Comparison of ENCODE assay signal across 8 cellular contexts in the genomic region with DNA sequence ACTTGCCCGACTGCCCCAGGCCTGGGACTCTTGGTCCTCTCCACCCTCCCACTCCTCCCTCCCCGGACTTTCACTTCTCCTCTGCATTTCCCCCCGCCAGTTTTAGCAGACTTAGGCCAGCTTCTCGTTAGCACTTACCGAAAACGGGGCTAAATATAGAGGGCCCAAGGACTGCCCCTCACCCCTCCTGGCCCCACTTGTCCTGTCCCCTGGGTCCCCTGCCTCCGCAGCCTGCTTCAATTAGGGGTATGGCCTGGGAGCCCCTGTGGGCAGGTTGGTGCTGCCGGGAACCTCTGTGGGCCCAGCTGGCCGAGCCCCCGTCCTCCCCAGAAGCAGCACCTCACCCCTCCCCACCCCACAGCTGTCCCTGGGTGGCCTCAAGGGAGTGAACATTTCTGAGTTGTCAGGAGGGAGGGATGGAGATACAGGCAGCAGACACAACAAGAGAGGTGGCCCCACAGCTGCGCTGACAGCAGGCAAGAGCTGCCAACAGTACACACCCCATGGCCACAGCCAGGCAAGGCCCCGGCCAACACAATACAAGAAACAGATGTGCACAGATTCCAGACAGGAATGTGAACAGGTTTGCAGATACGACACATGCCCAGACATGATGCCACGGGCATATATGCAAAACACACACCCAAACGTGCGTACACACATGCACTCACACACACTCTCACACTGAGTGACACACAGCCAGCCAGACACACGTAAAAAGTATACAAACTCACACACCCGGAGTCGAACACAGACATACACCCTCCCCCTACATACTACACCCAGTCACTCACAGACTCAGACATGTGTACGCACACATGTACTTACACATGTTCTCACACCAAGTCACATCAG. TPM values are rescaled to one million over a fixed set of nuclear protein-coding genes. Genes with fewer than 3 reads are reported as not detected.
DNase-seq lines count a peak whose midpoint lies in the region; ATAC-seq, FAIRE-seq and TF ChIP-seq lines count a peak whose summit lies in the region.

No MANE protein-coding gene starts in this region.

- peaks cover 75% of the 10 kb centered on the region for H3K4me1 Mint-ChIP-seq in activated naive CD8-positive, alpha-beta T cell (ENCODE audit: low read depth)

- H3K4me1 ChIP-seq in ovary (ENCODE audit: insufficient read depth) = peaks cover 4% of the 10 kb centered on the region

- TF ChIP-seq CTCF in ovary (IDR thresholded peaks at IDR 0.05) = no peak

- H3K4me3 Mint-ChIP-seq in activated naive CD8-positive, alpha-beta T cell = peak overlapping the region; percentile 90

- TF ChIP-seq EP300 in ovary (IDR thresholded peaks at IDR 0.05) = no peak

- H3K36me3 ChIP-seq in ovary = no peaks in the 10 kb centered on the region

- WGBS in ovary, 3 donors = 19 to 23% (median 20%) methylated on average over 20 of the region's 20 CpGs

- H3K27me3 ChIP-seq in ovary = no peaks in the 10 kb centered on the region

- peak; percentile 41 for ATAC-seq in HG03280 (IDR thresholded peaks at IDR 0.05; ENCODE audit: unreplicated experiment)

- TF ChIP-seq POLR2A in ovary (IDR thresholded peaks at IDR 0.05) = no peak

- DNase-seq in C1 segment of cervical spinal cord (lab: John Stamatoyannopoulos, UW) (peak in 10 of 14 donors; percentile 4 to 64 (median 26)), GM19238 (ENCODE audit: insufficient read length, low spot score) (peak; percentile 69), midbrain (lab: John Stamatoyannopoulos, UW) (peak; percentile 8), NCI-H748 treated with DMSO at 0.1 percent for 48 hours (lab: John Stamatoyannopoulos, UW) (no peak), ovary (no peak), frontal cortex (ENCODE audit: low spot score in 2 of 2) (no peak)

- H3K27ac ChIP-seq in ovary = no peak overlapping the region

- peaks cover 7% of the 10 kb centered on the region for H3K36me3 Mint-ChIP-seq in activated naive CD8-positive, alpha-beta T cell

- intact Hi-C loops in ovary (cut with DNase I) = loop anchor here in 1 of 4 donors (5.0 to 10.0 kb wide), 2 partner anchors 55 to 168 kb away; no protein-coding TSS in a partner anchor

- no peaks in the 10 kb centered on the region for H3K9me3 Mint-ChIP-seq in activated naive CD8-positive, alpha-beta T cell (ENCODE audit: low read depth)

- H3K9me3 ChIP-seq in ovary = no peaks in the 10 kb centered on the region

- H3K4me3 ChIP-seq in ovary = no peak overlapping the region

- H3K27me3 Mint-ChIP-seq in activated naive CD8-positive, alpha-beta T cell = no peaks in the 10 kb centered on the region

- H3K27ac Mint-ChIP-seq in activated naive CD8-positive, alpha-beta T cell = peak overlapping the region; percentile 92

- FAIRE-seq in frontal cortex (lab: Jason Lieb, UNC) = no peak

RNA-seq across cellular contexts. Expression of a gene that starts 2.6 kb away (rescaled TPM):
- total RNA-seq in ovary (1 to 10 TPM in 4 of 7 donors, under 1 TPM in 2, not detected in 1; 0.72 to 4.3 (median 1.4) TPM), frontal cortex (2.9 TPM)
- 1 to 10 TPM in 1 of 2 donors, under 1 TPM in 1; 0.52 to 1.2 TPM for polyA plus RNA-seq in ovary

RNA-seq across cellular contexts. Expression of a gene that starts 53.7 kb away (rescaled TPM):
- total RNA-seq in ovary = 10 to 100 TPM; 10.3 to 24.6 (median 18.2) TPM
- 10 to 100 TPM in 1 of 2 donors, 1 to 10 TPM in 1; 2.4 to 14.9 TPM for polyA plus RNA-seq in ovary
- 13.5 TPM for total RNA-seq in frontal cortex

RNA-seq across cellular contexts. Expression of a gene that starts 59.6 kb away (rescaled TPM):
- total RNA-seq in ovary = 10 to 100 TPM in 2 of 7 donors, 1 to 10 TPM in 5; 1.7 to 16.3 (median 3.7) TPM
- 1 to 10 TPM; 2.9 to 5.3 TPM for polyA plus RNA-seq in ovary
- total RNA-seq in frontal cortex = 13.9 TPM

Comparison
In these comparisons a context has a peak if more than half of its experiments do, and no peak if none do; other contexts are left out.
1. DNase-seq: peak in C1 segment of cervical spinal cord (10 of 14), GM19238 (single experiment) and midbrain (single experiment); none in NCI-H748 treated with DMSO at 0.1 percent for 48 hours (single experiment), ovary (0 of 5) and frontal cortex (0 of 2).